15 cellular contexts compared by ENCODE assay signal in genomic region chr11:3280662-3281061, GRCh38. TPM values are rescaled to one million over a fixed set of nuclear protein-coding genes. Genes with fewer than 3 reads are reported as not detected.
"Had no signal": no experiment of that assay in that cellular context is flagged by ENCODE, and none has a peak within 500 bp of the region (broad histone marks: within the 10 kb centered on the region; RNA-seq: fewer than 3 reads in every experiment).

No MANE protein-coding gene starts in this region.

RNA-seq across cellular contexts. Expression of gene MRGPRE, which starts 48.4 kb away (rescaled TPM):
- total RNA-seq: activated B cell treated with CpG ODN at 0.5 μM for 24 hours; activated CD4-positive, alpha-beta memory T cell treated with anti-CD3 and anti-CD28 coated beads for 36 hours; activated CD4-positive, alpha-beta memory T cell treated with anti-CD3 and anti-CD28 coated beads, Interleukin-2, amount 10 ng/mL, durations not matched to agents 7 days and 5 days; activated CD4-positive, alpha-beta T cell treated with anti-CD3 and anti-CD28 coated beads for 36 hours; activated CD4-positive, alpha-beta T cell treated with anti-CD3 and anti-CD28 coated beads, Interleukin-2, amount 10 ng/mL, durations not matched to agents 24 days and 14 days; activated CD4-positive, alpha-beta T cell treated with anti-CD3 and anti-CD28 coated beads, Interleukin-2, amount 10 ng/mL, durations not matched to agents 7 days and 5 days; activated CD8-positive, alpha-beta memory T cell treated with anti-CD3 and anti-CD28 coated beads for 36 hours; activated CD8-positive, alpha-beta memory T cell treated with anti-CD3 and anti-CD28 coated beads, Interleukin-2, amount 10 ng/mL, durations not matched to agents 7 days and 5 days; activated CD8-positive, alpha-beta T cell treated with anti-CD3 and anti-CD28 coated beads for 36 hours; activated CD8-positive, alpha-beta T cell treated with anti-CD3 and anti-CD28 coated beads, Interleukin-2, amount 10 ng/mL, durations not matched to agents 7 days and 5 days; T-cell; T-helper 1 cell treated with Interleukin-12 subunit alpha and Interleukin-12 subunit beta and Interleukin-4 antibody, amounts not matched to agents 30 ng/mL and 1 ng/mL, for 36 hours; T-helper 17 cell; T-helper 2 cell treated with Interferon-gamma antibody and Interleukin-4, amounts not matched to agents 100 ng/mL and 5 ng/mL, for 36 hours; WTC11 had no signal
